ENCODE assay signal across 14 cellular contexts in the genomic region with DNA sequence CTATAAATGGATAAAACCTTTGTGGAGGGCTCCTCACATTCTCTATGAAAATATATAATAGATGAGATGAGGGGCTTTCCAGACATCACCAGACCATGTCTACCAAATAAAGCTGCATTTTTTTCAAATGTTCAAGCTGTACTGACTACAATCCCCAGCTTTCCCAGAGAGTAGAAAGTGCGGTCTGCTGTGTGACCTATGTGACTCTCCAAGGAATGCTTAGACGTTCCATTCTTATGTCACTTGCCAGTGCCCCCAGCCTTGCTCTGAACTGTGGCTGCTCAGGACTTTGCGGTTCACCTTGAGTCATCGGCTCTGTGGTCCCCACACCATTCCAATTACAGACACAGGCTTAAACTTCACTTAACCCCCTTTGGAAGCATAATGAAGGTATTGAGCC. TPM values are rescaled to one million over a fixed set of nuclear protein-coding genes. Genes with fewer than 3 reads are reported as not detected.
DNase-seq lines count a peak whose midpoint lies in the region; ATAC-seq and TF ChIP-seq lines count a peak whose summit lies in the region.
"Had no signal": no experiment of that assay in that cellular context is flagged by ENCODE, and none has a peak within 500 bp of the region (broad histone marks: within the 10 kb centered on the region; RNA-seq: fewer than 3 reads in every experiment).

No MANE protein-coding gene starts in this region.

- H3K27ac Mint-ChIP-seq in activated naive CD4-positive, alpha-beta T cell treated with anti-CD3 and anti-CD28 coated beads, Interleukin-2, amount 50 U/mL, for 72 hours, result no peak overlapping the region
- H3K27ac Mint-ChIP-seq in endodermal cell, result no peak overlapping the region
- H3K27ac Mint-ChIP-seq: stimulated activated naive CD8-positive, alpha-beta T cell treated with anti-CD3 and anti-CD28 coated beads, Interleukin-15, Interleukin-2, amounts not matched to agents 100 ng/mL and 50 ng/mL, for 24 hours had no signal

- H3K4me3 ChIP-seq in PC-3 (ENCODE audit: low read length) (no peak overlapping the region), endodermal cell (ENCODE audit: low read length) (no peak overlapping the region), heart left ventricle (no peak overlapping the region), spleen (no peak overlapping the region)
- H3K4me3 ChIP-seq: BLaER1 treated with 17β-estradiol and CSF1 and Interleukin-3, amounts not matched to agents 10 nM and 100 nM; cardiac muscle cell had no signal

- CTCF ChIA-PET in PC-3 (lab: Charles Lee), result no interaction called here

- POLR2A ChIA-PET in PC-3 (lab: Charles Lee; ENCODE audit: unreplicated experiment), result no interaction called here

- no peaks in the 10 kb centered on the region for H3K79me2 ChIP-seq in PC-3 (ENCODE audit: low read length)

- no peaks in the 10 kb centered on the region for H3K36me3 ChIP-seq in PC-3 (ENCODE audit: low read depth, low read length)
- no peaks in the 10 kb centered on the region for H3K36me3 ChIP-seq in endodermal cell (ENCODE audit: control insufficient read depth, insufficient read depth, low read length)
- H3K36me3 ChIP-seq in heart left ventricle, result no peaks in the 10 kb centered on the region
- H3K36me3 ChIP-seq in spleen, result no peaks in the 10 kb centered on the region
- H3K36me3 ChIP-seq: BLaER1 treated with 17β-estradiol and CSF1 and Interleukin-3, amounts not matched to agents 10 nM and 100 nM; cardiac muscle cell had no signal

- H3K4me1 ChIP-seq in PC-3 (ENCODE audit: insufficient read depth, low read length) (peaks cover 18% of the 10 kb centered on the region), endodermal cell (ENCODE audit: control insufficient read depth, insufficient read depth, low read length) (no peaks in the 10 kb centered on the region), heart left ventricle (no peaks in the 10 kb centered on the region), spleen (no peaks in the 10 kb centered on the region)
- H3K4me1 ChIP-seq: BLaER1 treated with 17β-estradiol and CSF1 and Interleukin-3, amounts not matched to agents 10 nM and 100 nM had no signal

- peak; percentile 65 to 76 for ATAC-seq in activated naive CD4-positive, alpha-beta T cell treated with anti-CD3 and anti-CD28 coated beads, Interleukin-2, amount 50 U/mL, for 72 hours
- ATAC-seq in PC-3 (no peak), heart left ventricle (no peak), left lobe of liver (no peak)

- H3K36me3 Mint-ChIP-seq in activated naive CD4-positive, alpha-beta T cell treated with anti-CD3 and anti-CD28 coated beads, Interleukin-2, amount 50 U/mL, for 72 hours, result no peaks in the 10 kb centered on the region
- no peaks in the 10 kb centered on the region for H3K36me3 Mint-ChIP-seq in endodermal cell (ENCODE audit: low read depth)

- H3K9me2 ChIP-seq in PC-3 (replicated peaks; ENCODE audit: low read length), result no peaks in the 10 kb centered on the region

- H3K4me2 ChIP-seq in PC-3 (ENCODE audit: low read length), result no peak overlapping the region
- H3K4me2 ChIP-seq: BLaER1 treated with 17β-estradiol and CSF1 and Interleukin-3, amounts not matched to agents 10 nM and 100 nM had no signal

- H4K20me1 ChIP-seq in PC-3 (ENCODE audit: low read length), result no peaks in the 10 kb centered on the region
- H4K20me1 ChIP-seq: BLaER1 treated with 17β-estradiol and CSF1 and Interleukin-3, amounts not matched to agents 10 nM and 100 nM had no signal

- H3K9me3 ChIP-seq in PC-3 (ENCODE audit: low read length) (no peaks in the 10 kb centered on the region), endodermal cell (ENCODE audit: control insufficient read depth, low read length) (no peaks in the 10 kb centered on the region), heart left ventricle (peaks cover 0 to 5% (median 0%) of the 10 kb centered on the region in 12 donors), spleen (peaks cover 0 to 18% (median 4%) of the 10 kb centered on the region in 8 donors)

- H3F3A ChIP-seq in PC-3 (ENCODE audit: low read length, unreplicated experiment), result no peaks in the 10 kb centered on the region

- TF ChIP-seq CTCF in PC-3 (conservative IDR thresholded peaks at IDR 0.05; ENCODE audit: low read depth, low read length) (no peak), endodermal cell (conservative IDR thresholded peaks at IDR 0.05) (no peak), heart left ventricle (IDR thresholded peaks at IDR 0.05) (no peak), spleen (IDR thresholded peaks at IDR 0.05 in 8 of 11, conservative IDR thresholded peaks at IDR 0.05 in 3 of 11) (no peak)

- no peak overlapping the region for H3K27ac ChIP-seq in PC-3 (ENCODE audit: low read length)
- no peak overlapping the region for H3K27ac ChIP-seq in endodermal cell (ENCODE audit: low read depth, low read length)
- H3K27ac ChIP-seq in heart left ventricle, result no peak overlapping the region
- no peak overlapping the region for H3K27ac ChIP-seq in spleen
- H3K27ac ChIP-seq: BLaER1 treated with 17β-estradiol and CSF1 and Interleukin-3, amounts not matched to agents 10 nM and 100 nM; cardiac muscle cell had no signal

- 75 to 80% methylated on average over 2 to 4 of the region's 4 CpGs for WGBS in endodermal cell (ENCODE audit: insufficient coverage in 1 of 2, insufficient read length in 1 of 2), 2 experiments
- WGBS in heart left ventricle, 4 donors, result 52 to 68% (median 58%) methylated on average over 4 of the region's 4 CpGs
- WGBS in spleen, 5 donors, result 63 to 72% (median 66%) methylated on average over 4 of the region's 4 CpGs

- H3K9me3 Mint-ChIP-seq in activated naive CD4-positive, alpha-beta T cell treated with anti-CD3 and anti-CD28 coated beads, Interleukin-2, amount 50 U/mL, for 72 hours, result peaks cover 9 to 11% of the 10 kb centered on the region in 2 donors
- peaks cover 12% of the 10 kb centered on the region for H3K9me3 Mint-ChIP-seq in endodermal cell
- H3K9me3 Mint-ChIP-seq: stimulated activated naive CD8-positive, alpha-beta T cell treated with anti-CD3 and anti-CD28 coated beads, Interleukin-15, Interleukin-2, amounts not matched to agents 100 ng/mL and 50 ng/mL, for 24 hours had no signal

- no peaks in the 10 kb centered on the region for H3K27me3 ChIP-seq in PC-3 (ENCODE audit: low read length)
- no peaks in the 10 kb centered on the region for H3K27me3 ChIP-seq in endodermal cell (ENCODE audit: control insufficient read depth, insufficient read depth, low read length, poor library complexity, severe bottlenecking)
- H3K27me3 ChIP-seq in heart left ventricle, result peaks cover 0 to 3% (median 0%) of the 10 kb centered on the region in 9 donors
- H3K27me3 ChIP-seq in spleen (replicated peaks in 1 of 7), result peaks cover 0 to 7% (median 0%) of the 10 kb centered on the region in 7 donors
- H3K27me3 ChIP-seq: BLaER1 treated with 17β-estradiol and CSF1 and Interleukin-3, amounts not matched to agents 10 nM and 100 nM; cardiac muscle cell had no signal

- BruUV-seq in PC-3 (replicated peaks; lab: Mats Ljungman, UMichigan), result no TSS peak

- no peak overlapping the region for H3K4me3 Mint-ChIP-seq in endodermal cell
- H3K4me3 Mint-ChIP-seq: stimulated activated naive CD8-positive, alpha-beta T cell treated with anti-CD3 and anti-CD28 coated beads, Interleukin-15, Interleukin-2, amounts not matched to agents 100 ng/mL and 50 ng/mL, for 24 hours had no signal

- no peaks in the 10 kb centered on the region for H3K4me1 Mint-ChIP-seq in endodermal cell

- no peak for DNase-seq in activated naive CD4-positive, alpha-beta T cell treated with anti-CD3 and anti-CD28 coated beads, Interleukin-2, amount 50 U/mL, for 72 hours (ENCODE audit: low spot score in 2 of 2)
- DNase-seq in activated naive CD4-positive, alpha-beta T cell (lab: John Stamatoyannopoulos, UW), result no peak
- DNase-seq in PC-3, result peak; percentile 9
- peak; percentile 45 for DNase-seq in endodermal cell
- DNase-seq in stromal cell of bone marrow (ENCODE audit: low read depth), result peak; percentile 26
- DNase-seq in heart left ventricle, result no peak
- DNase-seq in left lobe of liver (ENCODE audit: low spot score), result no peak
- no peak for DNase-seq in spleen
- DNase-seq: MV-4-11, NCI-H526 had no signal

- intact Hi-C loops in PC-3 (cut with micrococcal nuclease) (no loop called here), heart left ventricle (cut with DNase I) (no loop called here), spleen (cut with DNase I; ENCODE audit: low total_unique reads) (no loop called here)

- H2AFZ ChIP-seq in PC-3 (ENCODE audit: low read length), result no peak overlapping the region

- peaks cover 3% of the 10 kb centered on the region for H3K27me3 Mint-ChIP-seq in endodermal cell (ENCODE audit: insufficient read depth)

- no peak for TF ChIP-seq POLR2A in heart left ventricle (IDR thresholded peaks at IDR 0.05)
- TF ChIP-seq POLR2A in spleen (IDR thresholded peaks at IDR 0.05), result no peak

- H3K9ac ChIP-seq in PC-3 (ENCODE audit: low read length), result no peak overlapping the region
- no peak overlapping the region for H3K9ac ChIP-seq in endodermal cell (ENCODE audit: extremely low read depth, low read length, poor library complexity, severe bottlenecking)
- H3K9ac ChIP-seq: BLaER1 treated with 17β-estradiol and CSF1 and Interleukin-3, amounts not matched to agents 10 nM and 100 nM had no signal

RNA-seq across cellular contexts. Expression of a gene that starts 47.8 kb away (rescaled TPM):
- not detected for total RNA-seq in activated naive CD4-positive, alpha-beta T cell treated with anti-CD3 and anti-CD28 coated beads, Interleukin-2, amount 50 U/mL, for 72 hours
- 2.9 and 4.1 TPM in 2 replicates for total RNA-seq in PC-3 (2014; rRNA removed)
- not detected for total RNA-seq in endodermal cell
- polyA plus RNA-seq in endodermal cell (2013, experiment 1 of 2), result not detected
- 0.58 TPM for polyA plus RNA-seq in endodermal cell (2013, experiment 2 of 2)
- 1 to 10 TPM in 1 of 9 donors, under 1 TPM in 2, not detected in 6; 0.27 to 1.1 (median 0.71) TPM for total RNA-seq in heart left ventricle
- under 1 TPM; 0.15 to 0.34 TPM for polyA plus RNA-seq in heart left ventricle
- total RNA-seq in left lobe of liver, result 0.18 TPM
- 1 to 10 TPM in 6 of 7 donors, under 1 TPM in 1; 0.97 to 6.3 (median 3.5) TPM for total RNA-seq in spleen
- 1 to 10 TPM in 1 of 3 donors, under 1 TPM in 2; 0.80 to 2.6 (median 1.00) TPM for polyA plus RNA-seq in spleen
- total RNA-seq: cardiac muscle cell, fibroblast of lung had no signal
- polyA plus RNA-seq: cardiac muscle cell, fibroblast of lung had no signal

Comparison
In these comparisons a context has a peak if more than half of its experiments do, and no peak if none do; other contexts are left out.
1. ATAC-seq: peak in activated naive CD4-positive, alpha-beta T cell treated with anti-CD3 and anti-CD28 coated beads, Interleukin-2, amount 50 U/mL, for 72 hours (2 of 2); none in PC-3 (single experiment), heart left ventricle (0 of 4) and left lobe of liver (single experiment).
2. DNase-seq: peak in PC-3 (single experiment), endodermal cell (single experiment) and stromal cell of bone marrow (single experiment); none in activated naive CD4-positive, alpha-beta T cell treated with anti-CD3 and anti-CD28 coated beads, Interleukin-2, amount 50 U/mL, for 72 hours (0 of 2), activated naive CD4-positive, alpha-beta T cell (0 of 4), heart left ventricle (0 of 5), left lobe of liver (single experiment) and spleen (single experiment).